ENCODE assay signal across 22 cellular contexts in genomic region chr12:127342861-127343260, GRCh38.
DNase-seq lines count a peak whose midpoint lies in the region; ATAC-seq, FAIRE-seq and TF ChIP-seq lines count a peak whose summit lies in the region.
"Had no signal": no experiment of that assay in that cellular context is flagged by ENCODE, and none has a peak within 500 bp of the region (broad histone marks: within the 10 kb centered on the region; RNA-seq: fewer than 3 reads in every experiment).

No MANE protein-coding gene starts in this region.

- H3K4me3 Mint-ChIP-seq in astrocyte (ENCODE audit: unreplicated experiment) (no peak overlapping the region), T-cell (no peak overlapping the region)
- H3K4me3 Mint-ChIP-seq: CD8-positive, alpha-beta memory T cell had no signal

- H3K9me3 ChIP-seq in astrocyte (ENCODE audit: insufficient read depth, low read depth, low read length) (no peaks in the 10 kb centered on the region), thyroid gland (no peaks in the 10 kb centered on the region)

- H4K20me1 ChIP-seq in astrocyte (ENCODE audit: insufficient read depth, low read length): no peaks in the 10 kb centered on the region
- H4K20me1 ChIP-seq: BLaER1 treated with 17β-estradiol and CSF1 and Interleukin-3, amounts not matched to agents 10 nM and 100 nM had no signal

- POLR2A ChIA-PET in T-cell (lab: Charles Lee): no interaction called here

- no peaks in the 10 kb centered on the region for H3K79me2 ChIP-seq in astrocyte (ENCODE audit: insufficient read depth, low read length)

- intact Hi-C loops in thyroid gland (cut with DNase I): no loop called here

- H3K36me3 ChIP-seq in astrocyte (ENCODE audit: insufficient read depth, low read length) (no peaks in the 10 kb centered on the region), thyroid gland (no peaks in the 10 kb centered on the region)
- H3K36me3 ChIP-seq: BLaER1 treated with 17β-estradiol and CSF1 and Interleukin-3, amounts not matched to agents 10 nM and 100 nM had no signal

- H3K27me3 ChIP-seq in astrocyte (ENCODE audit: insufficient read depth, low read length) (no peaks in the 10 kb centered on the region), thyroid gland (no peaks in the 10 kb centered on the region)
- H3K27me3 ChIP-seq: BLaER1 treated with 17β-estradiol and CSF1 and Interleukin-3, amounts not matched to agents 10 nM and 100 nM had no signal

- TF ChIP-seq POLR2A in thyroid gland (IDR thresholded peaks at IDR 0.05): no peak

- no peak overlapping the region for H3K4me2 ChIP-seq in astrocyte (ENCODE audit: low read length)
- H3K4me2 ChIP-seq: BLaER1 treated with 17β-estradiol and CSF1 and Interleukin-3, amounts not matched to agents 10 nM and 100 nM had no signal

- H3K27ac ChIP-seq in astrocyte (ENCODE audit: low read depth, low read length): no peak overlapping the region
- H3K27ac ChIP-seq in thyroid gland: no peak overlapping the region
- H3K27ac ChIP-seq: BLaER1 treated with 17β-estradiol and CSF1 and Interleukin-3, amounts not matched to agents 10 nM and 100 nM; RWPE1 had no signal

- 71 to 73% methylated on average over 6 of the region's 6 CpGs for WGBS in thyroid gland, 2 donors

- no peak overlapping the region for H3K27ac Mint-ChIP-seq in astrocyte (ENCODE audit: unreplicated experiment)
- no peak overlapping the region for H3K27ac Mint-ChIP-seq in T-cell
- H3K27ac Mint-ChIP-seq: CD8-positive, alpha-beta memory T cell had no signal

- CTCF ChIA-PET in T-cell (lab: Charles Lee): no interaction called here

- H3K4me1 Mint-ChIP-seq in astrocyte (ENCODE audit: low read depth, unreplicated experiment) (no peaks in the 10 kb centered on the region), T-cell (no peaks in the 10 kb centered on the region)
- H3K4me1 Mint-ChIP-seq: CD8-positive, alpha-beta memory T cell had no signal

- no peak overlapping the region for H2AFZ ChIP-seq in astrocyte (ENCODE audit: low read depth, low read length)

- H3K9me3 Mint-ChIP-seq in astrocyte (ENCODE audit: unreplicated experiment): peaks cover 14% of the 10 kb centered on the region
- H3K9me3 Mint-ChIP-seq in T-cell: peaks cover 5 to 17% (median 15%) of the 10 kb centered on the region in 3 donors

- no peaks in the 10 kb centered on the region for H3K4me1 ChIP-seq in astrocyte (ENCODE audit: insufficient read depth, low read length)
- H3K4me1 ChIP-seq in thyroid gland: no peaks in the 10 kb centered on the region
- H3K4me1 ChIP-seq: BLaER1 treated with 17β-estradiol and CSF1 and Interleukin-3, amounts not matched to agents 10 nM and 100 nM had no signal

- H3K4me3 ChIP-seq in astrocyte (ENCODE audit: insufficient read depth, low read depth, low read length) (no peak overlapping the region), thyroid gland (replicated peaks in 1 of 3) (no peak overlapping the region)
- H3K4me3 ChIP-seq: BLaER1 treated with 17β-estradiol and CSF1 and Interleukin-3, amounts not matched to agents 10 nM and 100 nM had no signal

- no peak for FAIRE-seq in astrocyte (lab: Jason Lieb, UNC)
- FAIRE-seq: D721Med, GM12892, GM18507 had no signal

- H3K9ac ChIP-seq in astrocyte (ENCODE audit: low read length): no peak overlapping the region
- H3K9ac ChIP-seq: BLaER1 treated with 17β-estradiol and CSF1 and Interleukin-3, amounts not matched to agents 10 nM and 100 nM had no signal

- DNase-seq in HT1080 (ENCODE audit: low read depth): peak; percentile 59
- peak; percentile 33 for DNase-seq in astrocyte (ENCODE audit: low read depth)
- peak; percentile 29 for DNase-seq in fibroblast of peridontal ligament (ENCODE audit: extremely low read depth)
- DNase-seq in A172 (ENCODE audit: low spot score): no peak
- no peak for DNase-seq in T-cell
- no peak for DNase-seq in thyroid gland
- DNase-seq: CD8-positive, alpha-beta memory T cell; H7; Karpas-422; NCI-H1105 treated with DMSO at 0.1 percent for 48 hours; NCI-H1694; NCI-H2081 treated with DMSO at 0.1 percent for 48 hours; NCI-H510A; NCI-H748 treated with DMSO at 0.1 percent for 48 hours; NK-92 treated with Interleukin-12 subunit alpha and Interleukin-12 subunit beta, amount 100 ng/mL, for 24 hours; SIG-M5 had no signal

- H3K36me3 Mint-ChIP-seq in astrocyte (ENCODE audit: low read depth, unreplicated experiment) (no peaks in the 10 kb centered on the region), T-cell (no peaks in the 10 kb centered on the region)
- H3K36me3 Mint-ChIP-seq: CD8-positive, alpha-beta memory T cell had no signal

- H3K27me3 Mint-ChIP-seq in astrocyte (ENCODE audit: low read depth, unreplicated experiment) (no peaks in the 10 kb centered on the region), T-cell (peaks cover 0 to 4% of the 10 kb centered on the region in 2 donors)

- no peak for TF ChIP-seq CTCF in astrocyte (IDR thresholded peaks at IDR 0.05; ENCODE audit: insufficient read depth, low read depth, low read length)
- TF ChIP-seq CTCF in thyroid gland (IDR thresholded peaks at IDR 0.05): no peak

- ATAC-seq in T-cell (replicated peaks in 1 of 4) (no peak), GM19455 (IDR thresholded peaks at IDR 0.05; ENCODE audit: unreplicated experiment) (no peak)

Comparison
In these comparisons a context has a peak if more than half of its experiments do, and no peak if none do; other contexts are left out.
1. DNase-seq: peak in HT1080 (single experiment), astrocyte (single experiment) and fibroblast of peridontal ligament (single experiment); none in A172 (single experiment), T-cell (0 of 34) and thyroid gland (0 of 2).